8 cellular contexts compared by ENCODE assay signal in the genomic region with DNA sequence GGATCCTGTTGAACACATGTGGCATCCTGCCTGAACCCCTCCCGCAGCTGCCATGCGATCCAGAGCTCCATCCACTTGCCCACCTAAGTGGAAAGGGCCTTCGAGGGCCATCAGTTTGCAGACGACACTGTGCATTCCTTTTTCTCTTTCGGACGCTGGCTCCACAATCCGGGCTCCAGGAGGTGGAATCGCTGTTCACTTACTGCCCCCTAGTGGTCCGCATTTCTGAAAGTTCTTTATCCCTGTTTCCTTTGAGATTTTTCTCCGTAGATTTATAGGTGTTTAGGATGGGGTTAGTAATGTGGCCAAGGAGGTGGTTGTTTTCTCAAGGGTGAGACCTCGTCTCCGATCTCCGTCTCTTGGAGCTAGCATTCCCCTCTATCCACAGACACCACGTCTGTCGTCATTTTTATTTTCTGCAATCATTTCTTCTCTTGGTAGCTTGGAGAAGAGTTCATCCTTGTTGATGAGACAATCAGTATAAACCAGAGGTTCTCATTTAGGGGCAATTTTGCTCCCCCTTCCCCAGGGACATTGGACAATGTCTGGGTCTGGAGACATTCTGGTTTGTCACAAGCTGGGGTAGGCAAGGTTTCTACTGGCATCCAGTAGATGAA.
A peak's percentile ranks its signal among the peaks of the same experiment; 100 is the strongest.
DNase-seq lines count a peak whose midpoint lies in the region; ATAC-seq lines count a peak whose summit lies in the region.

No MANE protein-coding gene starts in this region.

- H3K9ac ChIP-seq in Karpas-422 (ENCODE audit: low read length) = no peak overlapping the region

- H3K36me3 Mint-ChIP-seq in T-cell = no peaks in the 10 kb centered on the region

- ATAC-seq in T-cell (replicated peaks in 1 of 4) (no peak), GM18909 (IDR thresholded peaks at IDR 0.05; ENCODE audit: poor library complexity, unreplicated experiment) (no peak)

- H3K4me2 ChIP-seq in Karpas-422 (ENCODE audit: low read depth, low read length, poor library complexity, severe bottlenecking) = no peak overlapping the region

- H3K27me3 Mint-ChIP-seq in T-cell = peaks cover 2 to 3% of the 10 kb centered on the region in 2 donors

- H3K4me1 Mint-ChIP-seq in T-cell = peaks cover 12 to 14% (median 13%) of the 10 kb centered on the region in 3 donors

- H3K4me1 ChIP-seq in Karpas-422 (ENCODE audit: low read length) = no peaks in the 10 kb centered on the region

- H3K9me2 ChIP-seq in Karpas-422 (replicated peaks; ENCODE audit: insufficient read depth, low read length) = no peaks in the 10 kb centered on the region

- H3K9me3 ChIP-seq in Karpas-422 (ENCODE audit: low read length) = no peaks in the 10 kb centered on the region

- H3K79me2 ChIP-seq in Karpas-422 (ENCODE audit: low read length) = no peaks in the 10 kb centered on the region

- H3K4me3 Mint-ChIP-seq in T-cell = peak overlapping the region; percentile 17 to 76 (median 62)

- H3K27ac ChIP-seq in Karpas-422 (ENCODE audit: low read length) = no peak overlapping the region

- no peaks in the 10 kb centered on the region for H3K9me3 Mint-ChIP-seq in T-cell

- no peaks in the 10 kb centered on the region for H3K36me3 ChIP-seq in Karpas-422 (ENCODE audit: insufficient read depth, low read length)

- peak; percentile 42 for DNase-seq in NCI-H2107 treated with DMSO at 0.1 percent for 48 hours (lab: John Stamatoyannopoulos, UW; ENCODE audit: unreplicated experiment)
- DNase-seq in NCI-H2107 (lab: John Stamatoyannopoulos, UW) = no peak
- DNase-seq in Karpas-422 = peak; percentile 69
- DNase-seq in T-cell = peak in 10 of 34 experiments; percentile 3 to 14 (median 10)
- DNase-seq in cerebellar cortex (ENCODE audit: low spot score) = peak; percentile 77
- DNase-seq in kidney glomerular epithelial cell (lab: John Stamatoyannopoulos, UW) = peak; percentile 42
- DNase-seq in stimulated activated CD8-positive, alpha-beta memory T cell treated with anti-CD3 and anti-CD28 coated beads, Interleukin-15, amount 100 ng/mL, for 24 hours (ENCODE audit: low read depth) = peak; percentile 3

- no peak overlapping the region for H2AFZ ChIP-seq in Karpas-422 (ENCODE audit: low read length)

- H3K27ac Mint-ChIP-seq in T-cell = no peak overlapping the region

- H4K20me1 ChIP-seq in Karpas-422 (ENCODE audit: insufficient read depth, low read depth, low read length) = no peaks in the 10 kb centered on the region

- POLR2A ChIA-PET in T-cell (lab: Charles Lee) = interaction anchor here in 1 of 2 donors (0.7 kb wide), 1 partner anchor 104 kb away, joined by 5 read pairs; no protein-coding TSS in a partner anchor

- no peak overlapping the region for H3K4me3 ChIP-seq in Karpas-422 (ENCODE audit: low read length)

- CTCF ChIA-PET in T-cell (lab: Charles Lee) = interaction anchor here (0.6 to 1.9 kb wide), 4 partner anchors 12 to 103 kb away, joined by 3 to 6 read pairs (median 3); no protein-coding TSS in a partner anchor

- H3K27me3 ChIP-seq in Karpas-422 (ENCODE audit: low read length) = no peaks in the 10 kb centered on the region
